Comparison of ENCODE assay signal across 21 cellular contexts in the genomic region with DNA sequence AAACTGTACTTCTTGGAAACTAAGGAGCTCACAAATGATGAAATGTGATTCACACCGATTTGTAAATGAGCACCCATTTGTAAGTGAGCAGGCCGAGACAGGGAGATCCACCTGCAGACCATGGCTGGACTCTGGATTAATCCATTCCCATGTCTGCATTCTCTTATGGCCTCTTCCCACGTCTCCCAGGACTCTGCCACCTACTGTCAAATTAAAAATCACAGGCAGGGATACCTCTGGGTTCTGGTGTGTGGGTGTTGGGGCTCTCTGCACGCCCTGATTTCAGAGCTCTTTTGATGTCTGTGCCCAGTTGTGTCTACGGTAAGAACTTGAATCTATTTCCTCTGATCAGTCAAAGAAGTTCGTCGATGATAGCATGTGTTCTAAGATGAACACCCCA. TPM values are rescaled to one million over a fixed set of nuclear protein-coding genes. Genes with fewer than 3 reads are reported as not detected.
"Had no signal": no experiment of that assay in that cellular context is flagged by ENCODE, and none has a peak within 500 bp of the region (broad histone marks: within the 10 kb centered on the region; RNA-seq: fewer than 3 reads in every experiment).

No MANE protein-coding gene starts in this region.

RNA-seq across cellular contexts. Expression of gene MAGEA9B, which starts 3.7 kb away (rescaled TPM):
- total RNA-seq: activated naive CD4-positive, alpha-beta T cell treated with anti-CD3 and anti-CD28 coated beads for 36 hours; activated naive CD4-positive, alpha-beta T cell treated with anti-CD3 and anti-CD28 coated beads, Interleukin-2, amount 50 U/mL, for 72 hours; activated naive CD8-positive, alpha-beta T cell treated with anti-CD3 and anti-CD28 coated beads for 36 hours; activated naive CD8-positive, alpha-beta T cell treated with anti-CD3 and anti-CD28 coated beads, Interleukin-2, amount 10 ng/mL, durations not matched to agents 7 days and 5 days; activated T-cell treated with anti-CD3 and anti-CD28 coated beads, Interleukin-2, amount 50 U/mL, for 4 hours; activated T-cell treated with anti-CD3 and anti-CD28 coated beads, Interleukin-2, amount 50 U/mL, for 72 hours; activated T-helper 1 cell treated with anti-CD3 and anti-CD28 coated beads, Interleukin-12 subunit alpha, Interleukin-12 subunit beta, Interleukin-2, Interleukin-4 antibody, amounts not matched to agents 30 ng/mL and 10 ng/mL and 1 ng/mL, durations not matched to agents 14 hours and 24 hours and 36 hours; activated T-helper 17 cell treated with anti-CD3 and anti-CD28 coated beads, Interleukin-2, amount 50 U/mL, for 72 hours; activated T-helper 2 cell treated with anti-CD3 and anti-CD28 coated beads, Interferon-gamma antibody, Interleukin-2, Interleukin-4, amounts not matched to agents 10 μg/mL and 5 μg/mL and 100 μg/mL, durations not matched to agents 14 hours and 24 hours and 36 hours; adrenal gland; aorta; ascending aorta; astrocyte; body of pancreas; breast epithelium; bronchial epithelial cell; cardiac muscle cell; cardiac septum; cerebellum; chondrocyte had no signal
- polyA plus RNA-seq: adipose tissue, adrenal gland, aorta, cardiac muscle cell had no signal

RNA-seq across cellular contexts. Expression of gene HSFX2, which starts 4.1 kb away (rescaled TPM):
- total RNA-seq: activated naive CD4-positive, alpha-beta T cell treated with anti-CD3 and anti-CD28 coated beads for 36 hours; activated naive CD4-positive, alpha-beta T cell treated with anti-CD3 and anti-CD28 coated beads, Interleukin-2, amount 50 U/mL, for 72 hours; activated naive CD8-positive, alpha-beta T cell treated with anti-CD3 and anti-CD28 coated beads for 36 hours; activated T-cell treated with anti-CD3 and anti-CD28 coated beads, Interleukin-2, amount 50 U/mL, for 4 hours; activated T-helper 17 cell treated with anti-CD3 and anti-CD28 coated beads, Interleukin-2, amount 50 U/mL, for 72 hours; aorta; ascending aorta; astrocyte; body of pancreas; bronchial epithelial cell; cardiac muscle cell; cardiac septum; chondrocyte had no signal

RNA-seq across cellular contexts. Expression of gene HSFX3, which starts 41.3 kb away (rescaled TPM):
- total RNA-seq: activated naive CD4-positive, alpha-beta T cell treated with anti-CD3 and anti-CD28 coated beads for 36 hours; activated naive CD4-positive, alpha-beta T cell treated with anti-CD3 and anti-CD28 coated beads, Interleukin-2, amount 50 U/mL, for 72 hours; activated naive CD8-positive, alpha-beta T cell treated with anti-CD3 and anti-CD28 coated beads for 36 hours; activated naive CD8-positive, alpha-beta T cell treated with anti-CD3 and anti-CD28 coated beads, Interleukin-2, amount 10 ng/mL, durations not matched to agents 7 days and 5 days; activated T-cell treated with anti-CD3 and anti-CD28 coated beads, Interleukin-2, amount 50 U/mL, for 4 hours; activated T-cell treated with anti-CD3 and anti-CD28 coated beads, Interleukin-2, amount 50 U/mL, for 72 hours; activated T-helper 1 cell treated with anti-CD3 and anti-CD28 coated beads, Interleukin-12 subunit alpha, Interleukin-12 subunit beta, Interleukin-2, Interleukin-4 antibody, amounts not matched to agents 30 ng/mL and 10 ng/mL and 1 ng/mL, durations not matched to agents 14 hours and 24 hours and 36 hours; activated T-helper 17 cell treated with anti-CD3 and anti-CD28 coated beads, Interleukin-2, amount 50 U/mL, for 72 hours; adrenal gland; aorta; ascending aorta; astrocyte; body of pancreas; breast epithelium; bronchial epithelial cell; cardiac muscle cell; cerebellum; chondrocyte had no signal
- polyA plus RNA-seq: adipose tissue, adrenal gland, cardiac muscle cell had no signal
